ENCODE assay signal across 15 cellular contexts in the genomic region with DNA sequence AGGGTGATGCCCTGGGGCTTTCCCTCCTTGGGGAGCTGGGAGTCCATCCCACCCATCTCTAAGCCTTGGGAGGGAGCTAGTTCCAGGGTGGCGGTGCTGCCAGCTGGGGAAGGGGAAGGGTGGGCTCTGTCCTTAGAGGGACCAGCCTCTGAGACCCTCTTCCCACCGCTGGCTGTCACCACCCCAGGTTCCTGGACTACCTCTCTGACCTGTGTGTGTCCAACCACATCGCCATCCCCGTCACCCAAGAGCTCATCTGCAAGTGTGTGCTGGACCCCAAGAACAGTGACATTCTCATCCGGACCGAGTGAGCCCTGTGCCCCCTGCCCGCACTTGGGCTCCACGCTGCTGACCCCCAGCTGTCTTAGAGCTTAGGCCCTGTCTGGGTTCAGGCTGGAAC. TPM values are rescaled to one million over a fixed set of nuclear protein-coding genes. Genes with fewer than 3 reads are reported as not detected.
DNase-seq lines count a peak whose midpoint lies in the region; ATAC-seq and TF ChIP-seq lines count a peak whose summit lies in the region.
"Had no signal": no experiment of that assay in that cellular context is flagged by ENCODE, and none has a peak within 500 bp of the region (broad histone marks: within the 10 kb centered on the region; RNA-seq: fewer than 3 reads in every experiment).

No MANE protein-coding gene starts in this region.

- H3K27ac Mint-ChIP-seq in activated CD4-positive, alpha-beta T cell treated with anti-CD3 and anti-CD28 coated beads, Interleukin-2, amount 10 ng/mL, durations not matched to agents 7 days and 5 days, result peak overlapping the region; percentile 84
- H3K27ac Mint-ChIP-seq in CD8-positive, alpha-beta memory T cell, result peak overlapping the region in 7 of 8 donors; percentile 33 to 81 (median 54)
- H3K27ac Mint-ChIP-seq in activated B cell treated with CpG ODN at 0.5 μM for 24 hours (peak overlapping the region; percentile 65), natural killer cell (no peak overlapping the region)

- peaks cover 19% of the 10 kb centered on the region for H3K4me1 Mint-ChIP-seq in activated CD4-positive, alpha-beta T cell treated with anti-CD3 and anti-CD28 coated beads, Interleukin-2, amount 10 ng/mL, durations not matched to agents 7 days and 5 days
- H3K4me1 Mint-ChIP-seq in CD8-positive, alpha-beta memory T cell, result peaks cover 2 to 13% (median 8%) of the 10 kb centered on the region in 3 donors
- H3K4me1 Mint-ChIP-seq in activated B cell treated with CpG ODN at 0.5 μM for 24 hours, result peaks cover 14% of the 10 kb centered on the region
- no peaks in the 10 kb centered on the region for H3K4me1 Mint-ChIP-seq in natural killer cell

- no peak for DNase-seq in activated CD4-positive, alpha-beta T cell treated with anti-CD3 and anti-CD28 coated beads, Interleukin-2, amount 10 ng/mL, durations not matched to agents 7 days and 5 days
- DNase-seq in activated CD4-positive, alpha-beta T cell treated with anti-CD3 and anti-CD28 coated beads, Interleukin-2, amount 50 U/mL, for 48 hours, result no peak
- DNase-seq in CD8-positive, alpha-beta memory T cell, result no peak
- no peak for DNase-seq in activated B cell treated with CpG ODN at 0.5 μM for 24 hours
- no peak for DNase-seq in neuronal stem cell (ENCODE audit: low spot score)
- DNase-seq in stimulated activated CD4-positive, alpha-beta T cell treated with anti-CD3 and anti-CD28 coated beads, Interleukin-15, amount 100 ng/mL, for 24 hours, result no peak
- DNase-seq in SIG-M5 treated with dmso at 0.1 percent for 504 hours (lab: John Stamatoyannopoulos, UW; ENCODE audit: unreplicated experiment), result no peak
- DNase-seq in natural killer cell, result no peak
- DNase-seq: BE2C, NCI-H1105, NCI-H2029 treated with DMSO at 0.1 percent for 48 hours, NCI-H2227 treated with DMSO at 0.1 percent for 48 hours had no signal

- POLR2A ChIA-PET in activated CD4-positive, alpha-beta T cell treated with anti-CD3 and anti-CD28 coated beads, Interleukin-2, amount 10 ng/mL, durations not matched to agents 7 days and 5 days (lab: Charles Lee), result interaction anchor here (0.6 kb wide), 1 partner anchor 83 kb away, joined by 3 read pairs; no protein-coding TSS in a partner anchor
- POLR2A ChIA-PET in CD8-positive, alpha-beta memory T cell (lab: Charles Lee), result no interaction called here
- POLR2A ChIA-PET in activated B cell treated with CpG ODN at 0.5 μM for 24 hours (lab: Charles Lee), result interaction anchor here (0.6 to 1.2 kb wide), 2 partner anchors 78 to 236 kb away, joined by 3 read pairs; no protein-coding TSS in a partner anchor

- no peaks in the 10 kb centered on the region for H3K79me1 ChIP-seq in neuronal stem cell (ENCODE audit: low read depth, low read length)

- peaks cover 42% of the 10 kb centered on the region for H3K36me3 ChIP-seq in CD8-positive, alpha-beta memory T cell (ENCODE audit: insufficient read depth, low read length)
- H3K36me3 ChIP-seq in neuronal stem cell (replicated peaks in 1 of 2; ENCODE audit: control insufficient read depth in 2 of 2, insufficient read depth in 2 of 2, low read length in 2 of 2), result no peaks in the 10 kb centered on the region
- H3K36me3 ChIP-seq: BE2C, neural progenitor cell had no signal

- H3K27ac ChIP-seq in CD8-positive, alpha-beta memory T cell (ENCODE audit: low read depth, low read length), result no peak overlapping the region
- no peak overlapping the region for H3K27ac ChIP-seq in neuronal stem cell (replicated peaks; ENCODE audit: low read length)
- H3K27ac ChIP-seq: neural progenitor cell, prostate gland had no signal

- ATAC-seq in activated B cell treated with CpG ODN at 0.5 μM for 24 hours (ENCODE audit: low read depth), result no peak
- ATAC-seq in natural killer cell, result no peak

- peak overlapping the region; percentile 34 for H2BK5ac ChIP-seq in neuronal stem cell (ENCODE audit: low read length)

- H2BK12ac ChIP-seq in neuronal stem cell (ENCODE audit: low read length), result no peak overlapping the region

- H4K91ac ChIP-seq in neuronal stem cell (ENCODE audit: low read depth, low read length, poor library complexity), result no peak overlapping the region

- peaks cover 44% of the 10 kb centered on the region for H3K36me3 Mint-ChIP-seq in activated CD4-positive, alpha-beta T cell treated with anti-CD3 and anti-CD28 coated beads, Interleukin-2, amount 10 ng/mL, durations not matched to agents 7 days and 5 days (ENCODE audit: low read depth)
- peaks cover 5 to 91% (median 17%) of the 10 kb centered on the region in 3 donors for H3K36me3 Mint-ChIP-seq in CD8-positive, alpha-beta memory T cell
- H3K36me3 Mint-ChIP-seq in activated B cell treated with CpG ODN at 0.5 μM for 24 hours (ENCODE audit: low read depth) (peaks cover 79% of the 10 kb centered on the region), natural killer cell (no peaks in the 10 kb centered on the region)
- H3K36me3 Mint-ChIP-seq: neural progenitor cell had no signal

- H3K4me3 Mint-ChIP-seq in activated CD4-positive, alpha-beta T cell treated with anti-CD3 and anti-CD28 coated beads, Interleukin-2, amount 10 ng/mL, durations not matched to agents 7 days and 5 days, result no peak overlapping the region
- no peak overlapping the region for H3K4me3 Mint-ChIP-seq in CD8-positive, alpha-beta memory T cell
- H3K4me3 Mint-ChIP-seq in activated B cell treated with CpG ODN at 0.5 μM for 24 hours (no peak overlapping the region), natural killer cell (no peak overlapping the region)

- H3K4me1 ChIP-seq in CD8-positive, alpha-beta memory T cell (ENCODE audit: insufficient read depth, low read length), result peaks cover 15% of the 10 kb centered on the region
- peaks cover under 1 to 5% of the 10 kb centered on the region in 2 donors for H3K4me1 ChIP-seq in neuronal stem cell (ENCODE audit: control insufficient read depth in 2 of 2, insufficient read depth in 1 of 2, low read depth in 1 of 2, low read length in 2 of 2)
- H3K4me1 ChIP-seq: prostate gland had no signal

- H2BK15ac ChIP-seq in neuronal stem cell (ENCODE audit: low read length), result no peak overlapping the region

- H3K27me3 Mint-ChIP-seq in activated CD4-positive, alpha-beta T cell treated with anti-CD3 and anti-CD28 coated beads, Interleukin-2, amount 10 ng/mL, durations not matched to agents 7 days and 5 days, result no peaks in the 10 kb centered on the region
- H3K27me3 Mint-ChIP-seq in CD8-positive, alpha-beta memory T cell, result no peaks in the 10 kb centered on the region
- H3K27me3 Mint-ChIP-seq in activated B cell treated with CpG ODN at 0.5 μM for 24 hours (no peaks in the 10 kb centered on the region), natural killer cell (ENCODE audit: low read depth in 2 of 2) (no peaks in the 10 kb centered on the region)

- no peaks in the 10 kb centered on the region for H3K9me3 ChIP-seq in CD8-positive, alpha-beta memory T cell (ENCODE audit: low read length)
- H3K9me3 ChIP-seq in neuronal stem cell (replicated peaks in 1 of 2; ENCODE audit: control insufficient read depth in 2 of 2, insufficient read depth in 1 of 2, low read depth in 1 of 2, low read length in 2 of 2), result no peaks in the 10 kb centered on the region
- H3K9me3 ChIP-seq: BE2C, prostate gland had no signal

- H3K9ac ChIP-seq in neuronal stem cell (ENCODE audit: low read depth, low read length, poor library complexity), result peak overlapping the region; percentile 24
- H3K9ac ChIP-seq: neural progenitor cell had no signal

- TF ChIP-seq CTCF in activated B cell treated with CpG ODN at 0.5 μM for 24 hours (IDR thresholded peaks at IDR 0.05) (no peak), natural killer cell (IDR thresholded peaks at IDR 0.05) (no peak)

- intact Hi-C loops in activated B cell treated with CpG ODN at 0.5 μM for 24 hours (cut with micrococcal nuclease) (no loop called here), natural killer cell (cut with micrococcal nuclease) (no loop called here)

- no peak overlapping the region for H3K4me3 ChIP-seq in CD8-positive, alpha-beta memory T cell (ENCODE audit: low read length)
- H3K4me3 ChIP-seq in neuronal stem cell (ENCODE audit: low read length in 2 of 2), result no peak overlapping the region
- H3K4me3 ChIP-seq: lung, neural progenitor cell, prostate gland had no signal

- peak overlapping the region; percentile 25 for H3K14ac ChIP-seq in neuronal stem cell (ENCODE audit: low read length)

- no CpG with 5 or more reads among the region's 8 CpGs for WGBS in neuronal stem cell (ENCODE audit: extremely low coverage in 2 of 2, insufficient read length in 2 of 2, insufficient replicate concordance in 1 of 2), 2 donors

- no peak overlapping the region for H2AFZ ChIP-seq in neuronal stem cell (ENCODE audit: low read length)
- H2AFZ ChIP-seq: neural progenitor cell had no signal

- CTCF ChIA-PET in activated CD4-positive, alpha-beta T cell treated with anti-CD3 and anti-CD28 coated beads, Interleukin-2, amount 10 ng/mL, durations not matched to agents 7 days and 5 days (lab: Charles Lee), result interaction anchor here (0.6 to 1.4 kb wide), 6 partner anchors 12 to 25 kb away, joined by 3 to 4 read pairs (median 3); no protein-coding TSS in a partner anchor
- CTCF ChIA-PET in CD8-positive, alpha-beta memory T cell (lab: Charles Lee), result interaction anchor here (1.7 kb wide), 1 partner anchor 33 kb away, joined by 5 read pairs; no protein-coding TSS in a partner anchor
- CTCF ChIA-PET in activated B cell treated with CpG ODN at 0.5 μM for 24 hours (lab: Charles Lee), result no interaction called here

- no peak overlapping the region for H3K4me2 ChIP-seq in neuronal stem cell (ENCODE audit: insufficient read depth, low read length, poor library complexity, severe bottlenecking)
- H3K4me2 ChIP-seq: neural progenitor cell had no signal

- no peaks in the 10 kb centered on the region for H3K9me3 Mint-ChIP-seq in activated CD4-positive, alpha-beta T cell treated with anti-CD3 and anti-CD28 coated beads, Interleukin-2, amount 10 ng/mL, durations not matched to agents 7 days and 5 days
- H3K9me3 Mint-ChIP-seq in CD8-positive, alpha-beta memory T cell, result no peaks in the 10 kb centered on the region
- H3K9me3 Mint-ChIP-seq in activated B cell treated with CpG ODN at 0.5 μM for 24 hours (no peaks in the 10 kb centered on the region), natural killer cell (no peaks in the 10 kb centered on the region)
- H3K9me3 Mint-ChIP-seq: neural progenitor cell had no signal

- H3K18ac ChIP-seq in neuronal stem cell (ENCODE audit: low read length), result no peak overlapping the region

- H3K23ac ChIP-seq in neuronal stem cell (ENCODE audit: low read depth, low read length, poor library complexity), result no peak overlapping the region

- H2AK5ac ChIP-seq in neuronal stem cell (ENCODE audit: low read depth, low read length), result no peak overlapping the region

- no peaks in the 10 kb centered on the region for H3K27me3 ChIP-seq in CD8-positive, alpha-beta memory T cell (ENCODE audit: insufficient read depth, low read length, poor library complexity, severe bottlenecking)
- H3K27me3 ChIP-seq in neuronal stem cell (ENCODE audit: control insufficient read depth in 3 of 3, insufficient read depth in 3 of 3, low read depth in 1 of 3, low read length in 3 of 3), result no peaks in the 10 kb centered on the region
- H3K27me3 ChIP-seq: BE2C, neural progenitor cell had no signal

- H2BK120ac ChIP-seq in neuronal stem cell (ENCODE audit: low read depth, low read length), result no peak overlapping the region

- H4K8ac ChIP-seq in neuronal stem cell (ENCODE audit: low read depth, low read length), result peak overlapping the region; percentile 74

- no peak overlapping the region for H3K4ac ChIP-seq in neuronal stem cell (ENCODE audit: low read length)

RNA-seq across cellular contexts. Expression of a gene that starts 43.2 kb away (rescaled TPM):
- 10 to 100 TPM; 77.6 to 80.0 TPM for total RNA-seq in activated CD4-positive, alpha-beta T cell treated with anti-CD3 and anti-CD28 coated beads, Interleukin-2, amount 10 ng/mL, durations not matched to agents 7 days and 5 days
- 100 to 1,000 TPM; 150 to 157 TPM for total RNA-seq in CD8-positive, alpha-beta memory T cell
- 46.7 TPM for polyA plus RNA-seq in CD8-positive, alpha-beta memory T cell
- total RNA-seq in activated B cell treated with CpG ODN at 0.5 μM for 24 hours (26.2 and 37.5 TPM in 2 replicates), natural killer cell (10 to 100 TPM; 15.8 to 19.6 (median 16.5) TPM)
- polyA plus RNA-seq in neuronal stem cell (2013, experiment 1 of 2), result 222 TPM
- polyA plus RNA-seq in neuronal stem cell (2013, experiment 2 of 2), result 222 TPM

RNA-seq across cellular contexts. Expression of a gene that starts 47.2 kb away (rescaled TPM):
- total RNA-seq in activated CD4-positive, alpha-beta T cell treated with anti-CD3 and anti-CD28 coated beads, Interleukin-2, amount 10 ng/mL, durations not matched to agents 7 days and 5 days, result 10 to 100 TPM; 64.2 to 65.8 TPM
- total RNA-seq in CD8-positive, alpha-beta memory T cell, result 10 to 100 TPM; 42.0 to 43.3 TPM
- 7.9 TPM for polyA plus RNA-seq in CD8-positive, alpha-beta memory T cell
- total RNA-seq in activated B cell treated with CpG ODN at 0.5 μM for 24 hours, result 31.7 and 35.5 TPM in 2 replicates
- 1.4 TPM for polyA plus RNA-seq in neuronal stem cell (2013, experiment 1 of 2)
- polyA plus RNA-seq in neuronal stem cell (2013, experiment 2 of 2), result 1.4 TPM
- 10 to 100 TPM; 45.5 to 66.7 (median 46.0) TPM for total RNA-seq in natural killer cell

Comparison
In these comparisons a context has a peak if more than half of its experiments do, and no peak if none do; other contexts are left out.
1. H3K27ac Mint-ChIP-seq: peak in activated CD4-positive, alpha-beta T cell treated with anti-CD3 and anti-CD28 coated beads, Interleukin-2, amount 10 ng/mL, durations not matched to agents 7 days and 5 days (single experiment), CD8-positive, alpha-beta memory T cell (7 of 8) and activated B cell treated with CpG ODN at 0.5 μM for 24 hours (single experiment); none in natural killer cell (0 of 2).